20 cellular contexts compared by ENCODE assay signal in genomic region chr9:112494153-112494552, GRCh38. TPM values are rescaled to one million over a fixed set of nuclear protein-coding genes. Genes with fewer than 3 reads are reported as not detected.
DNase-seq lines count a peak whose midpoint lies in the region; ATAC-seq and TF ChIP-seq lines count a peak whose summit lies in the region.
"Had no signal": no experiment of that assay in that cellular context is flagged by ENCODE, and none has a peak within 500 bp of the region (broad histone marks: within the 10 kb centered on the region; RNA-seq: fewer than 3 reads in every experiment).

No MANE protein-coding gene starts in this region.

- no peak for ATAC-seq in HG03045 (IDR thresholded peaks at IDR 0.05; ENCODE audit: unreplicated experiment)
- ATAC-seq: GM12878 had no signal

- H3F3A ChIP-seq in GM23248 (ENCODE audit: insufficient read depth), result peaks cover 38% of the 10 kb centered on the region

- DNase-seq in Caki2 (ENCODE audit: low read depth) (peak; percentile 27), GM23248 (peak; percentile 11), RKO (ENCODE audit: low spot score) (peak; percentile 40), erythroblast (lab: John Stamatoyannopoulos, UW) (peak; percentile 10 to 38), germinal center (ENCODE audit: low spot score) (no peak), HT-29 (ENCODE audit: low spot score) (no peak), NCI-H1105 treated with DMSO at 0.1 percent for 48 hours (lab: John Stamatoyannopoulos, UW) (no peak)
- DNase-seq: CD4-positive, alpha-beta T cell; COR-L47; DMS 273 treated with DMSO at 0.1 percent for 48 hours; DMS79 treated with DMSO at 0.1 percent for 48 hours; H9; NCI-H1105; NCI-H2029 treated with DMSO at 0.1 percent for 48 hours; NCI-H446 treated with DMSO at 0.1 percent for 48 hours; NCI-H774; Peyer's patch; SJCRH30 had no signal

- no peak overlapping the region for H2AFZ ChIP-seq in GM23248

- H3K9me2 ChIP-seq in GM23248 (ENCODE audit: insufficient read depth), result no peaks in the 10 kb centered on the region

- peaks cover 25% of the 10 kb centered on the region for H3K36me3 ChIP-seq in GM23248 (ENCODE audit: low read depth)

- WGBS in GM23248 (ENCODE audit: low coverage in 1 of 2, low lambda C conversion rate in 2 of 2, missing lambda C conversion rate in 2 of 2), 2 experiments, result 93 to 96% methylated on average over 1 of the region's 1 CpG

- H3K9ac ChIP-seq in GM23248, result no peak overlapping the region

- no peaks in the 10 kb centered on the region for H3K9me3 ChIP-seq in GM23248 (ENCODE audit: low read depth)

- H3K27me3 ChIP-seq in GM23248 (replicated peaks; ENCODE audit: insufficient read depth), result no peaks in the 10 kb centered on the region
- H3K27me3 ChIP-seq: Peyer's patch, SJCRH30 had no signal

- H3K4me1 ChIP-seq in GM23248 (ENCODE audit: insufficient read depth), result peaks cover 47% of the 10 kb centered on the region
- H3K4me1 ChIP-seq: Peyer's patch, SJCRH30 had no signal

- H4K20me1 ChIP-seq in GM23248 (ENCODE audit: insufficient read depth), result no peaks in the 10 kb centered on the region

- H3K79me2 ChIP-seq in GM23248 (ENCODE audit: insufficient read depth), result peaks cover 98% of the 10 kb centered on the region

- TF ChIP-seq POLR2A in erythroblast (IDR thresholded peaks at IDR 0.05; ENCODE audit: low read length), result no peak

- H3K27ac ChIP-seq in GM23248, result peak overlapping the region; percentile 10
- H3K27ac ChIP-seq: Peyer's patch, SJCRH30 had no signal

- in situ Hi-C loops in Caki2 (cut with HindIII; ENCODE audit: low pct_unique_long_range_greater_than_20kb, low sequenced_read_pairs) (no loop called here), GM23248 (cut with MboI) (no loop called here)

- H3K4me2 ChIP-seq in GM23248 (ENCODE audit: unreplicated experiment), result no peak overlapping the region

- no peak overlapping the region for H3K4me3 ChIP-seq in GM23248
- H3K4me3 ChIP-seq: GM12878, Peyer's patch, SJCRH30 had no signal

RNA-seq across cellular contexts. Expression of gene KIAA1958, which starts 7.5 kb away (rescaled TPM):
- 6.9 and 7.0 TPM in 2 replicates for total RNA-seq in Caki2 (2014; rRNA removed; shearing (Covaris generic); ENCODE audit: low replicate concordance)
- total RNA-seq in GM23248 (2014; rRNA removed; shearing (Covaris generic)), result 4.7 and 7.7 TPM in 2 replicates
- 7.2 and 7.8 TPM in 2 replicates for polyA plus RNA-seq in GM23248 (2016; fragmentation: Nextera tagmentation; extraction: Ambion mirVana)
- total RNA-seq in HT-29 (2014; rRNA removed; shearing (Covaris generic)), result 7.5 and 9.2 TPM in 2 replicates

Comparison
In these comparisons a context has a peak if more than half of its experiments do, and no peak if none do; other contexts are left out.
1. DNase-seq: peak in Caki2 (single experiment), GM23248 (single experiment), RKO (single experiment) and erythroblast (2 of 2); none in germinal center (single experiment), HT-29 (single experiment) and NCI-H1105 treated with DMSO at 0.1 percent for 48 hours (single experiment).